In the genomic region with DNA sequence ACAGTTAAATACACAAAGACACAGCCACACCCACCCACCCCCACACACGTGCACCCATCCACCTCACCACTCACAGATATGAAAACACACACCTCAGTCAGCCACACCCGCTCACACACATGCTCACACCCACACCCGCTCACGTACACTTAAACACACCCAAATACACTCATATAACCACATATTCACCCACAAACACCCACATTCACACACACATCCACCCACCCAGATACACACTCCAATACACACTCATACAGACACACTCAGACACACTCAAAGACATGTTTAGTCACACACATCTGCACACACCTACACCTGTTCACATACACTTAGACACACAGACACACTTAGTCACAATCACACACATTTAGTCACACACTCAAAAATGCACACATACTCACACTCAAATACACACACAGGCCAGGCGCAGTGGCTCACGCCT, we compare ENCODE assay signal across 1 cellular context.
TF ChIP-seq lines count a peak whose summit lies in the region.

No MANE protein-coding gene starts in this region.

TF ChIP-seq in SK-N-SH, 30 proteins besides CTCF, POLR2A, EP300 and RAD21 (continued from another document):
- no peak for TF ChIP-seq IRF3 (IDR thresholded peaks at IDR 0.05; ENCODE audit: low read depth, low read length)
- TF ChIP-seq REST (IDR thresholded peaks at IDR 0.05; ENCODE audit: low read depth, low read length) = no peak
- no peak for TF ChIP-seq RXRA (IDR thresholded peaks at IDR 0.05; ENCODE audit: borderline replicate concordance, low read depth)
- no peak for TF ChIP-seq SIN3A (IDR thresholded peaks at IDR 0.05; ENCODE audit: borderline replicate concordance, low read depth, low read length)
- no peak for TF ChIP-seq USF1 (IDR thresholded peaks at IDR 0.05; ENCODE audit: borderline replicate concordance, low read depth)
- TF ChIP-seq GATA2 (CRISPR knock-in tag; IDR thresholded peaks at IDR 0.05) = no peak
- TF ChIP-seq TAF1 (IDR thresholded peaks at IDR 0.05; ENCODE audit: borderline replicate concordance, low read depth, low read length) = no peak
- no peak for TF ChIP-seq TEAD4 (IDR thresholded peaks at IDR 0.05; ENCODE audit: borderline replicate concordance, insufficient read depth)
- TF ChIP-seq YY1 (IDR thresholded peaks at IDR 0.05; ENCODE audit: low read depth) = no peak
